ENCODE assay signal across 8 cellular contexts in genomic region chr16:90019543-90020259, GRCh38. TPM values are rescaled to one million over a fixed set of nuclear protein-coding genes. Genes with fewer than 3 reads are reported as not detected.
A peak's percentile ranks its signal among the peaks of the same experiment; 100 is the strongest.
DNase-seq lines count a peak whose midpoint lies in the region; ATAC-seq, FAIRE-seq and TF ChIP-seq lines count a peak whose summit lies in the region.

No MANE protein-coding gene starts in this region.

- CTCF ChIA-PET in WTC11 (lab: Charles Lee) = interaction anchor here (0.6 to 3.4 kb wide), 15 partner anchors 10 to 96 kb away, joined by 3 to 24 read pairs (median 5); partner anchors contain the start of genes DEF8 and TUBB3

- no peaks in the 10 kb centered on the region for H3K27me3 Mint-ChIP-seq in WTC11 (ENCODE audit: low read depth)

- DNase-seq in GM04503 (ENCODE audit: low read depth) (peak; percentile 34), LNCaP clone FGC (ENCODE audit: low read depth) (no peak), WTC11 (ENCODE audit: low spot score) (peak; percentile 70), dermis blood vessel endothelial cell (peak; percentile 39), lung (ENCODE audit: low spot score) (no peak), GM12892 (ENCODE audit: insufficient read length) (no peak)

- no peak for TF ChIP-seq POLR2A in GM12892 (IDR thresholded peaks at IDR 0.05; ENCODE audit: low read depth, low read length)

- H3K36me3 ChIP-seq in lung (ENCODE audit: control insufficient read depth in 2 of 2, insufficient read depth in 2 of 2, low read length in 2 of 2) (no peaks in the 10 kb centered on the region), stomach smooth muscle (ENCODE audit: control insufficient read depth in 2 of 2, insufficient read depth in 2 of 2, low read length in 2 of 2) (no peaks in the 10 kb centered on the region)

- 2 to 4% methylated on average over 28 to 57 of the region's 57 CpGs for WGBS in lung, 2 donors

- H3K9ac ChIP-seq in stomach smooth muscle (ENCODE audit: low read length in 2 of 2) = peak overlapping the region in 1 of 2 donors; percentile 48

- no peaks in the 10 kb centered on the region for H3K27me3 ChIP-seq in lung (ENCODE audit: control insufficient read depth, insufficient read depth)
- H3K27me3 ChIP-seq in stomach smooth muscle (ENCODE audit: control insufficient read depth in 1 of 2, insufficient read depth in 2 of 2, low read length in 2 of 2) = no peaks in the 10 kb centered on the region

- peaks cover 11% of the 10 kb centered on the region; the same call in 1 of the 2 replicates for H3K36me3 Mint-ChIP-seq in WTC11

- no peaks in the 10 kb centered on the region for H3K9me3 ChIP-seq in lung (ENCODE audit: control insufficient read depth in 2 of 2, insufficient read depth in 1 of 2, low read length in 1 of 2)
- H3K9me3 ChIP-seq in stomach smooth muscle (ENCODE audit: control insufficient read depth in 2 of 2, low read length in 2 of 2) = no peaks in the 10 kb centered on the region

- peaks cover 34% of the 10 kb centered on the region for H3K4me1 Mint-ChIP-seq in WTC11

- FAIRE-seq in GM12892 (lab: Jason Lieb, UNC) = no peak

- H3K4me3 ChIP-seq in LNCaP clone FGC (ENCODE audit: low read depth, low read length) (peak overlapping the region; percentile 74), lung (peak overlapping the region; percentile 36), stomach smooth muscle (ENCODE audit: low read length in 2 of 2) (peak overlapping the region; percentile 36 to 69)

- H3K9me3 Mint-ChIP-seq in WTC11 = no peaks in the 10 kb centered on the region

- peak overlapping the region; percentile 82 for H3K4me3 Mint-ChIP-seq in WTC11

- ATAC-seq in WTC11 = peak; percentile 48
- no peak for ATAC-seq in lung (ENCODE audit: insufficient read depth, low FRiP score)
- no peak for ATAC-seq in HG02623 (IDR thresholded peaks at IDR 0.05; ENCODE audit: unreplicated experiment)

- POLR2A ChIA-PET in WTC11 (lab: Charles Lee) = interaction anchor here (1.0 to 2.6 kb wide), 2 partner anchors 27 to 320 kb away, joined by 3 to 8 read pairs; no protein-coding TSS in a partner anchor

- H3K27ac ChIP-seq in lung (ENCODE audit: low read depth in 1 of 2, low read length in 1 of 2) = peak overlapping the region in 1 of 2 donors; percentile 55
- no peak overlapping the region for H3K27ac ChIP-seq in stomach smooth muscle (ENCODE audit: low read length)

- H3K4me1 ChIP-seq in lung (ENCODE audit: control insufficient read depth in 2 of 2, insufficient read depth in 2 of 2, low read length in 2 of 2) (peaks cover 4 to 10% of the 10 kb centered on the region in 2 donors), stomach smooth muscle (ENCODE audit: control insufficient read depth, insufficient read depth, low read length) (peaks cover 25% of the 10 kb centered on the region)

- peak; percentile 77 for TF ChIP-seq CTCF in LNCaP clone FGC (IDR thresholded peaks at IDR 0.05; ENCODE audit: control insufficient read depth, extremely low read depth, insufficient read depth)
- TF ChIP-seq CTCF in WTC11 (IDR thresholded peaks at IDR 0.05) = no peak
- no peak for TF ChIP-seq CTCF in lung (IDR thresholded peaks at IDR 0.05; ENCODE audit: control extremely low read depth, extremely low read depth)

- peak overlapping the region; percentile 97 for H3K27ac Mint-ChIP-seq in WTC11

TF ChIP-seq in WTC11, 78 proteins besides CTCF, POLR2A, EP300 and RAD21:
- peak; percentile 54; the same call in 1 of the 2 replicates for TF ChIP-seq ZNF281 (CRISPR knock-in tag; IDR thresholded peaks at IDR 0.05)
- no peak for TF ChIP-seq SOX15 (CRISPR knock-in tag; IDR thresholded peaks at IDR 0.05)
- TF ChIP-seq ETV6 (CRISPR knock-in tag; IDR thresholded peaks at IDR 0.05) = 0 out of 2 replicates have a peak, but pooled peaks have one; percentile 57
- peak; percentile 20; the same call in 1 of the 2 replicates for TF ChIP-seq FOXK1 (CRISPR knock-in tag; IDR thresholded peaks at IDR 0.05)
- peak; percentile 39; the same call in 1 of the 2 replicates for TF ChIP-seq E2F4 (CRISPR knock-in tag; IDR thresholded peaks at IDR 0.05; ENCODE audit: borderline replicate concordance, low read depth)
- peak; percentile 78 for TF ChIP-seq ZNF423 (CRISPR knock-in tag; IDR thresholded peaks at IDR 0.05)
- peak; percentile 69; the same call in 1 of the 2 replicates for TF ChIP-seq SP1 (CRISPR knock-in tag; conservative IDR thresholded peaks at IDR 0.05)
- TF ChIP-seq CDX4 (CRISPR knock-in tag; IDR thresholded peaks at IDR 0.05; ENCODE audit: borderline replicate concordance) = no peak
- TF ChIP-seq EMX1 (CRISPR knock-in tag; IDR thresholded peaks at IDR 0.05) = no peak
- TF ChIP-seq, protein P1, sequence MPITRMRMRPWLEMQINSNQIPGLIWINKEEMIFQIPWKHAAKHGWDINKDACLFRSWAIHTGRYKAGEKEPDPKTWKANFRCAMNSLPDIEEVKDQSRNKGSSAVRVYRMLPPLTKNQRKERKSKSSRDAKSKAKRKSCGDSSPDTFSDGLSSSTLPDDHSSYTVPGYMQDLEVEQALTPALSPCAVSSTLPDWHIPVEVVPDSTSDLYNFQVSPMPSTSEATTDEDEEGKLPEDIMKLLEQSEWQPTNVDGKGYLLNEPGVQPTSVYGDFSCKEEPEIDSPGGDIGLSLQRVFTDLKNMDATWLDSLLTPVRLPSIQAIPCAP (CRISPR knock-in tag; IDR thresholded peaks at IDR 0.05) = no peak
- TF ChIP-seq KAT7 (CRISPR knock-in tag; IDR thresholded peaks at IDR 0.05; ENCODE audit: borderline replicate concordance) = no peak; the same call in 1 of the 2 replicates

RNA-seq across cellular contexts. Expression of gene DBNDD1, which starts 0.4 kb away (rescaled TPM):
- total RNA-seq in WTC11 (2021) (74.8 to 77.0 TPM (median 75.0 TPM) in 3 replicates), dermis blood vessel endothelial cell (10.4 and 29.8 TPM in 2 replicates), lung (1 to 10 TPM; 2.5 to 5.5 TPM)
- 1 to 10 TPM; 3.6 to 5.8 TPM for polyA plus RNA-seq in lung
- polyA plus RNA-seq in GM12892 (2012; ENCODE audit: missing spikeins) = 2.1 TPM

RNA-seq across cellular contexts. Expression of gene PRDM7, which starts 57.4 kb away (rescaled TPM):
- 0.07 TPM in 1 of 3 replicates, not detected in the others for total RNA-seq in WTC11 (2021)
- total RNA-seq in dermis blood vessel endothelial cell = not detected in 2 replicates
- not detected for total RNA-seq in lung
- polyA plus RNA-seq in lung = not detected
- 0.13 TPM for polyA plus RNA-seq in GM12892 (2012; ENCODE audit: missing spikeins)

Comparison
In these comparisons a context has a peak if more than half of its experiments do, and no peak if none do; other contexts are left out.
1. DNase-seq: peak in GM04503 (single experiment), WTC11 (single experiment) and dermis blood vessel endothelial cell (single experiment); none in LNCaP clone FGC (single experiment), lung (single experiment) and GM12892 (single experiment).
2. Peak in every context shown above with its lines, with median percentiles within 50 percentile points of each other: H3K4me3 ChIP-seq.